1 cellular context compared by ENCODE assay signal in the genomic region with DNA sequence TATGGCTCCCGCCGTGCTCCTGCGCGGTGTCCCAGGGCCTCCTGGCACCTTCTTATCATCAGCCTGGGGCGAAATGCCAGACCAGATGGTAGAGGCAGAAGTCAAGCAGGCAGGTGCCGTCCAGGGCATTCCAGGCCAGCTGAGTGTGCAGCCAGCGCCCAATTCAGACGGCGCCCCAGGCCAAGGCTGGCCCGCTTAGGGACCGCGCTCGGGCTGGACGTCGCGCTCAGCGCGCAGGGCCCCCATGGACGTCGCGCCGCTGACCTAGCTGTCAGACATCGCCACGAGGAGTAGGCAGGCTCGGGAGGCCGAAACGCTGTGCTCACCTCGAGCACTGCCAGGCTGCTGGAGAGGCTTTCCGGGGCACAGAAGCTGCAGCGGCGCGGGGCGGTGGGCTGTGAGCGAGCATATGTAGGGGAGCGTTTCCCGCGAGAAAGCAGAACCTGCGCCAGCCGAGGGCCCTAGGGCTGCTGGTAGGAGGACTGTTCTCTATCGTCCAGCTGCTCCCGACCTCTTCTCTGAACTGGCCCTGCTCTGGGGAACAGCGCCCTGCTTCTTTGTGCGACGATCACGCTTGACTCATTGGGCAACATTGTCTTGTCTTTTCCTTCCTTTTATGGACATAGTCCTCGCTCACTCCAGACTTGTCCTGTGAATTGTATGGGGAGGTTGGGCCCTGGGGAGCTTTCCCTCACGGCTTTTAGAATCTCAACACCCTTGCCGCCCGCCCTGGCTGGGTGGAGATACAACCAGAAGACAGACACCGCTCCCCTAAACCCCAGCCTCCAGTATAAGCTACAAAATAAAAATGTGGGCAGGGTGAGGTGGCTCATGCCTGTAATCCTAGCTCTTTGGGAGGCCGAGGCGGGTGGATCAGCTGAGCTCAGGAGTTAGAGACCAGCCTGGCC.
TF ChIP-seq lines count a peak whose summit lies in the region.

No MANE protein-coding gene starts in this region.

TF ChIP-seq in GM12891, 5 proteins besides CTCF, POLR2A, EP300 and RAD21 (continued from another document):
- TF ChIP-seq SPI1 (IDR thresholded peaks at IDR 0.05; ENCODE audit: low read depth, low read length): no peak
